Comparison of ENCODE assay signal across 26 cellular contexts in genomic region chr7:33012364-33012763, GRCh38. TPM values are rescaled to one million over a fixed set of nuclear protein-coding genes. Genes with fewer than 3 reads are reported as not detected.
A peak's percentile ranks its signal among the peaks of the same experiment; 100 is the strongest.
DNase-seq lines count a peak whose midpoint lies in the region; ATAC-seq, FAIRE-seq and TF ChIP-seq lines count a peak whose summit lies in the region.
"Had no signal": no experiment of that assay in that cellular context is flagged by ENCODE, and none has a peak within 500 bp of the region (broad histone marks: within the 10 kb centered on the region; RNA-seq: fewer than 3 reads in every experiment).

No MANE protein-coding gene starts in this region.

- no peaks in the 10 kb centered on the region for H3K79me2 ChIP-seq in K562 (ENCODE audit: control insufficient read depth, insufficient read depth, low read length)
- no peaks in the 10 kb centered on the region for H3K79me2 ChIP-seq in osteoblast (ENCODE audit: insufficient read depth, low read length)

- in situ Hi-C loops in K562 (cut with MboI), result no loop called here

- H3K27me3 ChIP-seq in K562 (ENCODE audit: control insufficient read depth in 2 of 2, insufficient read depth in 2 of 2, low read length in 2 of 2), result no peaks in the 10 kb centered on the region
- H3K27me3 ChIP-seq in osteoblast (ENCODE audit: insufficient read depth, low read length), result no peaks in the 10 kb centered on the region
- no peaks in the 10 kb centered on the region for H3K27me3 ChIP-seq in BE2C
- H3K27me3 ChIP-seq: BLaER1 had no signal

- no peaks in the 10 kb centered on the region for H3K4me1 ChIP-seq in K562 (replicated peaks in 1 of 2; ENCODE audit: control insufficient read depth in 2 of 2, insufficient read depth in 2 of 2, low read length in 2 of 2)
- H3K4me1 ChIP-seq in osteoblast (ENCODE audit: insufficient read depth, low read length), result no peaks in the 10 kb centered on the region
- no peaks in the 10 kb centered on the region for H3K4me1 ChIP-seq in BE2C
- H3K4me1 ChIP-seq: BLaER1 had no signal

- H3K9ac ChIP-seq in K562 (ENCODE audit: insufficient read depth in 1 of 2, low read depth in 2 of 2, low read length in 2 of 2), result no peak overlapping the region
- H3K9ac ChIP-seq: BLaER1 had no signal

- POLR2A ChIA-PET in K562 (lab: Yijun Ruan, JAX), result interaction anchor here (0.5 to 1.5 kb wide), 3 partner anchors 9 to 516 kb away, joined by 3 read pairs; no protein-coding TSS in a partner anchor

- intact Hi-C loops in K562 (cut with micrococcal nuclease), result no loop called here
- intact Hi-C loops in left colon (cut with DNase I, micrococcal nuclease), result no loop called here
- intact Hi-C loops in Right ventricle myocardium superior (cut with DNase I), result no loop called here

- H2AFZ ChIP-seq in K562 (ENCODE audit: low read depth, low read length), result no peak overlapping the region
- no peak overlapping the region for H2AFZ ChIP-seq in osteoblast (ENCODE audit: low read length)

- H3K4me2 ChIP-seq in K562 (ENCODE audit: insufficient read depth, low read length) (no peak overlapping the region), osteoblast (ENCODE audit: insufficient read depth, low read length) (no peak overlapping the region)
- H3K4me2 ChIP-seq: BLaER1 had no signal

- peaks cover 52% of the 10 kb centered on the region for H3K36me3 ChIP-seq in K562 (ENCODE audit: control insufficient read depth, insufficient read depth, low read length)
- peaks cover 11% of the 10 kb centered on the region for H3K36me3 ChIP-seq in osteoblast (ENCODE audit: insufficient read depth, low read length)
- peaks cover 26% of the 10 kb centered on the region for H3K36me3 ChIP-seq in BE2C

- no peak overlapping the region for H3K27ac ChIP-seq in K562 (ENCODE audit: extremely low read depth, low read depth, low read length)
- no peak overlapping the region for H3K27ac ChIP-seq in osteoblast (ENCODE audit: low read depth, low read length)
- H3K27ac ChIP-seq: BLaER1 had no signal

- no peaks in the 10 kb centered on the region for H3K9me1 ChIP-seq in K562 (ENCODE audit: control insufficient read depth, insufficient read depth, low read length)

- no peak for TF ChIP-seq EP300 in K562 (IDR thresholded peaks at IDR 0.05; ENCODE audit: low read length)

- FAIRE-seq in K562 (lab: Jason Lieb, UNC), result no peak
- FAIRE-seq: A204.1, GM12878, GM12892, GM18507 had no signal

- no peak for TF ChIP-seq POLR2A in K562 (conservative IDR thresholded peaks at IDR 0.05)

- H3K9me3 ChIP-seq in K562 (replicated peaks; ENCODE audit: control insufficient read depth, insufficient read depth, low read depth, low read length) (no peaks in the 10 kb centered on the region), osteoblast (ENCODE audit: low read depth, low read length) (no peaks in the 10 kb centered on the region), BE2C (no peaks in the 10 kb centered on the region)
- H3K9me3 ChIP-seq: BLaER1 had no signal

- CTCF ChIA-PET in K562 (lab: Yijun Ruan, JAX; ENCODE audit: low intra/inter-chr PET ratio), result no interaction called here

- no peak for TF ChIP-seq RAD21 in K562 (CRISPR knock-in tag; conservative IDR thresholded peaks at IDR 0.05 in 1 of 2, IDR thresholded peaks at IDR 0.05 in 1 of 2)

- H3K4me3 ChIP-seq in K562, result no peak overlapping the region
- H3K4me3 ChIP-seq in osteoblast (ENCODE audit: insufficient read depth, low read length), result no peak overlapping the region
- H3K4me3 ChIP-seq in BE2C (ENCODE audit: low read depth, low read length), result no peak overlapping the region
- H3K4me3 ChIP-seq: BLaER1, GM12878 had no signal

- ATAC-seq in K562 (no peak), left colon (peak; percentile 85), Right ventricle myocardium superior (ENCODE audit: poor library complexity) (no peak)
- ATAC-seq: GM12878 had no signal

- DNase-seq in K562 (ENCODE audit: extremely low read depth in 1 of 4, low spot score in 3 of 4) (no peak), left colon (no peak), osteoblast (ENCODE audit: insufficient read length, low spot score, missing footprints) (peak; percentile 64), BE2C (no peak), germinal center (ENCODE audit: low spot score) (no peak), Right ventricle myocardium superior (no peak)
- DNase-seq: 8988T; ACHN; AML-193; C1 segment of cervical spinal cord; CD4-positive, alpha-beta memory T cell; CD4-positive, CD25-positive, alpha-beta regulatory T cell; CD8-positive, alpha-beta memory T cell; COR-L47; DMS 273 treated with DMSO at 0.1 percent for 48 hours; DMS153; DMS53; DMS79; DND-41; EL; GDM1 had no signal

- BruUV-seq in K562 (replicated peaks; lab: Mats Ljungman, UMichigan), result no TSS peak

- no peaks in the 10 kb centered on the region for H4K20me1 ChIP-seq in K562 (replicated peaks; ENCODE audit: control insufficient read depth, insufficient read depth, low read length)
- H4K20me1 ChIP-seq in osteoblast (ENCODE audit: insufficient read depth, low read length), result no peaks in the 10 kb centered on the region
- H4K20me1 ChIP-seq: BLaER1 had no signal

- TF ChIP-seq CTCF in K562 (IDR thresholded peaks at IDR 0.05 in 2 of 3, conservative IDR thresholded peaks at IDR 0.05 in 1 of 3; ENCODE audit: insufficient read depth in 2 of 3, low read depth in 1 of 3, low read length in 3 of 3) (no peak), osteoblast (IDR thresholded peaks at IDR 0.05; ENCODE audit: extremely low read depth, low read depth, low read length) (no peak), BE2C (IDR thresholded peaks at IDR 0.05; ENCODE audit: low read depth, low read length) (no peak)

TF ChIP-seq in K562, 482 proteins besides CTCF, POLR2A, EP300 and RAD21:
- TF ChIP-seq GTF2E2 (tag; IDR thresholded peaks at IDR 0.05), result no peak
- peak; percentile 34 for TF ChIP-seq RBM22 (IDR thresholded peaks at IDR 0.05; ENCODE audit: low read depth, low read length, poor library complexity, severe bottlenecking)

RNA-seq across cellular contexts. Expression of gene NT5C3A, which starts 50.2 kb away (rescaled TPM):
- total RNA-seq in K562 (2011; cell fraction: chromatin; rRNA removed; ENCODE audit: low replicate concordance), result 35.5 and 114 TPM in 2 replicates
- total RNA-seq in K562 (2011; cell fraction: nucleolus; rRNA removed), result 28.3 and 40.7 TPM in 2 replicates
- total RNA-seq in K562 (2011; cell fraction: nucleoplasm; rRNA removed), result 50.2 and 78.4 TPM in 2 replicates
- 42.9 and 45.1 TPM in 2 replicates for total RNA-seq in K562 (2014; rRNA removed)
- total RNA-seq in K562 (2014; rRNA removed; fragmentation: Illumina TruSeq; extraction: Trizol), result 60.1 and 62.7 TPM in 2 replicates
- 38.8 and 43.4 TPM in 2 replicates for total RNA-seq in K562 (2015; rRNA removed; fragmentation: Illumina TruSeq; extraction: Trizol)
- total RNA-seq in K562 (2021), result 33.1 and 36.1 TPM in 2 replicates
- polyA plus RNA-seq in K562 (2011; rRNA removed), result 34.6 and 43.1 TPM in 2 replicates
- 4.3 and 11.8 TPM in 2 replicates for polyA plus RNA-seq in K562 (2011; cell fraction: cytosol; rRNA removed)
- polyA plus RNA-seq in K562 (2011; cell fraction: nucleus; rRNA removed), result 8.1 and 14.4 TPM in 2 replicates
- polyA plus RNA-seq in K562 (2012), result 32.9 and 39.1 TPM in 2 replicates
- 40.0 and 41.7 TPM in 2 replicates for polyA plus RNA-seq in K562 (2014; fragmentation: Illumina TruSeq; extraction: Trizol)
- 10 to 100 TPM; 18.6 to 27.0 TPM for polyA plus RNA-seq in K562 (2014; fragmentation: Nextera tagmentation; extraction: Ambion mirVana)
- 35.0 and 47.6 TPM in 2 replicates for polyA plus RNA-seq in K562 (2014; rRNA removed)
- polyA minus RNA-seq in K562 (2011; rRNA and poly(A)+ RNA removed), result 22.4 and 29.2 TPM in 2 replicates
- polyA minus RNA-seq in K562 (2011; cell fraction: cytosol; rRNA and poly(A)+ RNA removed), result 8.5 and 10.3 TPM in 2 replicates
- polyA minus RNA-seq in K562 (2011; cell fraction: nucleus; rRNA and poly(A)+ RNA removed), result 12.5 and 20.1 TPM in 2 replicates
- total RNA-seq in left colon, result 10 to 100 TPM; 85.0 to 98.5 TPM
- total RNA-seq in osteoblast, result 24.2 and 25.0 TPM in 2 replicates
- polyA plus RNA-seq in BE2C (2012; ENCODE audit: insufficient read depth, insufficient read length, low read depth), result 28.6 TPM
- total RNA-seq in Right ventricle myocardium superior, result 21.6 TPM

RNA-seq across cellular contexts. Expression of gene FKBP9, which starts 55.1 kb away (rescaled TPM):
- total RNA-seq in K562 (2011; cell fraction: chromatin; rRNA removed; ENCODE audit: low replicate concordance), result 60.0 and 63.9 TPM in 2 replicates
- 53.8 and 63.0 TPM in 2 replicates for total RNA-seq in K562 (2011; cell fraction: nucleolus; rRNA removed)
- 56.3 and 59.8 TPM in 2 replicates for total RNA-seq in K562 (2011; cell fraction: nucleoplasm; rRNA removed)
- 14.4 and 18.6 TPM in 2 replicates for total RNA-seq in K562 (2014; rRNA removed)
- 18.8 and 19.2 TPM in 2 replicates for total RNA-seq in K562 (2014; rRNA removed; fragmentation: Illumina TruSeq; extraction: Trizol)
- total RNA-seq in K562 (2015; rRNA removed; fragmentation: Illumina TruSeq; extraction: Trizol), result 17.0 and 17.8 TPM in 2 replicates
- total RNA-seq in K562 (2021), result 23.7 and 27.2 TPM in 2 replicates
- polyA plus RNA-seq in K562 (2011; rRNA removed), result 15.9 and 18.6 TPM in 2 replicates
- 16.3 and 28.5 TPM in 2 replicates for polyA plus RNA-seq in K562 (2011; cell fraction: cytosol; rRNA removed)
- 17.6 and 26.7 TPM in 2 replicates for polyA plus RNA-seq in K562 (2011; cell fraction: nucleus; rRNA removed)
- 24.7 and 37.0 TPM in 2 replicates for polyA plus RNA-seq in K562 (2012)
- 15.8 and 16.7 TPM in 2 replicates for polyA plus RNA-seq in K562 (2014; fragmentation: Illumina TruSeq; extraction: Trizol)
- polyA plus RNA-seq in K562 (2014; fragmentation: Nextera tagmentation; extraction: Ambion mirVana), result 1 to 10 TPM; 5.9 to 8.1 TPM
- polyA plus RNA-seq in K562 (2014; rRNA removed), result 10.9 and 12.2 TPM in 2 replicates
- polyA minus RNA-seq in K562 (2011; rRNA and poly(A)+ RNA removed), result 55.7 and 77.7 TPM in 2 replicates
- polyA minus RNA-seq in K562 (2011; cell fraction: cytosol; rRNA and poly(A)+ RNA removed), result 11.5 and 28.3 TPM in 2 replicates
- polyA minus RNA-seq in K562 (2011; cell fraction: nucleus; rRNA and poly(A)+ RNA removed), result 9.7 and 17.9 TPM in 2 replicates
- 100 to 1,000 TPM in 1 of 2 donors, 10 to 100 TPM in 1; 89.5 to 136 TPM for total RNA-seq in left colon
- total RNA-seq in osteoblast, result 420 and 445 TPM in 2 replicates
- polyA plus RNA-seq in BE2C (2012; ENCODE audit: insufficient read depth, insufficient read length, low read depth), result 25.8 TPM
- total RNA-seq in Right ventricle myocardium superior, result 120 TPM
- total RNA-seq: CD4-positive, CD25-positive, alpha-beta regulatory T cell had no signal
- polyA plus RNA-seq: CD8-positive, alpha-beta memory T cell had no signal
